In the genomic region with DNA sequence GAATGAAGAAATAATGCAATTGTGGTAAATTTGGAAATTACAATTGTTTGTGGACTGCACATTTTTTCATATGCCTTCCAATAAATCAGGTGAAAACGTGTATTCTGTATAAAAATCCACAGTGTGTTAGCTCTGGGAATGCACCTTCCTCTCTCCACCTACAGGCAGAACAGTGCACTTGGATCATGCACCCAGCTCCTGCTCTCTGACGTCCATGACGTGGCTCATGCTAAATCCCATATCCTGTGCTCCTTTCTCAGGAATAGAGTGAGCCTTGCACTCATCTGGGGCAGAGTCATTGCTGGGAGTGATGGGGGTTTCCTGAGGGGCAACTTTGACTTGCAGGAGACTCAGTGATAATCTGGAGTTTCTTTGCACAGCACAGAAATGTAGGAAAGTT, we compare ENCODE assay signal across 18 cellular contexts.
DNase-seq lines count a peak whose midpoint lies in the region; ATAC-seq, FAIRE-seq and TF ChIP-seq lines count a peak whose summit lies in the region.
"Had no signal": no experiment of that assay in that cellular context is flagged by ENCODE, and none has a peak within 500 bp of the region (broad histone marks: within the 10 kb centered on the region; RNA-seq: fewer than 3 reads in every experiment).

No MANE protein-coding gene starts in this region.

- no peak for TF ChIP-seq EP300 in HepG2 (IDR thresholded peaks at IDR 0.05; ENCODE audit: low read depth in 2 of 2, low read length in 2 of 2)
- no peak for TF ChIP-seq EP300 in HepG2 (CRISPR knock-in tag; IDR thresholded peaks at IDR 0.05; ENCODE audit: borderline replicate concordance)
- TF ChIP-seq EP300 in esophagus muscularis mucosa (IDR thresholded peaks at IDR 0.05), result no peak

- TF ChIP-seq POLR2A in HepG2 (IDR thresholded peaks at IDR 0.05; ENCODE audit: insufficient read depth in 1 of 2, low read depth in 2 of 2, low read length in 2 of 2), result no peak
- TF ChIP-seq POLR2A in right lobe of liver (IDR thresholded peaks at IDR 0.05), result no peak
- TF ChIP-seq POLR2A in esophagus muscularis mucosa (IDR thresholded peaks at IDR 0.05; ENCODE audit: low read depth), result no peak

- in situ Hi-C loops in HepG2 (cut with HindIII; ENCODE audit: extremely low pct_ligation_motif_present, low pct_unique_long_range_greater_than_20kb), result no loop called here

- H3K4me1 ChIP-seq in HepG2 (ENCODE audit: insufficient read depth, low read length) (no peaks in the 10 kb centered on the region; the same call in 1 of the 2 replicates), right lobe of liver (no peaks in the 10 kb centered on the region), esophagus muscularis mucosa (no peaks in the 10 kb centered on the region)

- WGBS in HepG2 (ENCODE audit: low lambda C conversion rate), result 0% methylated on average over 3 of the region's 3 CpGs
- WGBS in right lobe of liver (ENCODE audit: insufficient coverage, low coverage, low lambda C conversion rate, missing lambda C conversion rate), result 24% methylated on average over 3 of the region's 3 CpGs
- WGBS in esophagus muscularis mucosa, result 34% methylated on average over 3 of the region's 3 CpGs

- ATAC-seq in HepG2 (peak; percentile 57; the same call in 2 of the 3 replicates), right lobe of liver (no peak), HG03025 (IDR thresholded peaks at IDR 0.05; ENCODE audit: low FRiP score, unreplicated experiment) (no peak)
- no peak for ATAC-seq in activated naive CD4-positive, alpha-beta T cell treated with anti-CD3 and anti-CD28 coated beads, Interleukin-2, amount 50 U/mL, for 72 hours
- ATAC-seq: CD8-positive, alpha-beta T cell; GM23338 had no signal

- no peaks in the 10 kb centered on the region for H3K79me2 ChIP-seq in HepG2 (ENCODE audit: insufficient read depth, low read length)

- no peaks in the 10 kb centered on the region for H3K9me3 ChIP-seq in HepG2 (ENCODE audit: low read length)
- H3K9me3 ChIP-seq in right lobe of liver, result no peaks in the 10 kb centered on the region
- H3K9me3 ChIP-seq in esophagus muscularis mucosa, result no peaks in the 10 kb centered on the region
- H3K9me3 ChIP-seq: BLaER1 treated with 17β-estradiol and CSF1 and Interleukin-3, amounts not matched to agents 10 nM and 100 nM had no signal

- no peaks in the 10 kb centered on the region for H4K20me1 ChIP-seq in HepG2 (ENCODE audit: insufficient read depth, low read length)
- H4K20me1 ChIP-seq: BLaER1 treated with 17β-estradiol and CSF1 and Interleukin-3, amounts not matched to agents 10 nM and 100 nM had no signal

- intact Hi-C loops in HepG2 (cut with micrococcal nuclease; ENCODE audit: unreplicated experiment), result no loop called here
- intact Hi-C loops in right lobe of liver (cut with DNase I), result no loop called here
- intact Hi-C loops in esophagus muscularis mucosa (cut with DNase I), result no loop called here

- no peak overlapping the region for H3K27ac ChIP-seq in HepG2 (ENCODE audit: extremely low read length, insufficient read depth, low read length)
- H3K27ac ChIP-seq in right lobe of liver, result no peak overlapping the region
- H3K27ac ChIP-seq in esophagus muscularis mucosa (replicated peaks in 1 of 4), result no peak overlapping the region
- H3K27ac ChIP-seq: BLaER1 treated with 17β-estradiol and CSF1 and Interleukin-3, amounts not matched to agents 10 nM and 100 nM; HL-60 had no signal

- TF ChIP-seq CTCF in HepG2 (CRISPR knock-in tag; IDR thresholded peaks at IDR 0.05) (no peak), right lobe of liver (IDR thresholded peaks at IDR 0.05) (no peak), esophagus muscularis mucosa (IDR thresholded peaks at IDR 0.05) (no peak)

- CTCF ChIA-PET in HepG2 (lab: Yijun Ruan, JAX; ENCODE audit: low intra/inter-chr PET ratio, low total read pairs), result no interaction called here

- POLR2A ChIA-PET in HepG2 (lab: Yijun Ruan, JAX), result no interaction called here

- no peak for DNase-seq in HepG2 (ENCODE audit: low spot score)
- no peak for DNase-seq in right lobe of liver
- DNase-seq in RKO (ENCODE audit: low spot score), result peak; percentile 10
- peak; percentile 57 for DNase-seq in esophagus muscularis mucosa (ENCODE audit: extremely low spot score)
- no peak for DNase-seq in glomerular visceral epithelial cell (ENCODE audit: extremely low spot score)
- no peak for DNase-seq in activated naive CD4-positive, alpha-beta T cell treated with anti-CD3 and anti-CD28 coated beads, Interleukin-2, amount 50 U/mL, for 72 hours (ENCODE audit: low spot score in 2 of 2)
- DNase-seq: CD8-positive, alpha-beta T cell; DMS 273 treated with DMSO at 0.1 percent for 48 hours; DMS79; GF-D8; HCEC 1CT; IMR-90 had no signal

- H3K36me3 ChIP-seq in HepG2 (replicated peaks in 1 of 2; ENCODE audit: control insufficient read depth in 1 of 2, insufficient read depth in 2 of 2, low read length in 2 of 2) (no peaks in the 10 kb centered on the region), right lobe of liver (no peaks in the 10 kb centered on the region), esophagus muscularis mucosa (no peaks in the 10 kb centered on the region)
- H3K36me3 ChIP-seq: BLaER1 treated with 17β-estradiol and CSF1 and Interleukin-3, amounts not matched to agents 10 nM and 100 nM had no signal

- no TSS peak for BruUV-seq in HepG2 (replicated peaks; lab: Mats Ljungman, UMichigan)

- peaks cover 0 to 16% of the 10 kb centered on the region in 2 experiments; a peak in 2 of 5 replicates for H3K27me3 ChIP-seq in HepG2 (ENCODE audit: control insufficient read depth in 1 of 2, insufficient read depth in 2 of 2, low read length in 2 of 2)
- no peaks in the 10 kb centered on the region for H3K27me3 ChIP-seq in right lobe of liver
- H3K27me3 ChIP-seq in esophagus muscularis mucosa, result peaks cover 0 to 44% (median 2%) of the 10 kb centered on the region in 4 donors
- H3K27me3 ChIP-seq: BLaER1 treated with 17β-estradiol and CSF1 and Interleukin-3, amounts not matched to agents 10 nM and 100 nM had no signal

- no peak overlapping the region for H3K27ac Mint-ChIP-seq in activated naive CD4-positive, alpha-beta T cell treated with anti-CD3 and anti-CD28 coated beads, Interleukin-2, amount 50 U/mL, for 72 hours
- H3K27ac Mint-ChIP-seq: B cell; CD8-positive, alpha-beta T cell; GM23338 had no signal

- no peak for TF ChIP-seq RAD21 in HepG2 (CRISPR knock-in tag; IDR thresholded peaks at IDR 0.05)

- H3K4me3 ChIP-seq in HepG2 (replicated peaks in 1 of 3; ENCODE audit: insufficient read depth in 1 of 3, low read depth in 2 of 3, low read length in 3 of 3), result no peak overlapping the region
- H3K4me3 ChIP-seq in right lobe of liver, result no peak overlapping the region
- H3K4me3 ChIP-seq in esophagus muscularis mucosa, result no peak overlapping the region
- H3K4me3 ChIP-seq: BLaER1 treated with 17β-estradiol and CSF1 and Interleukin-3, amounts not matched to agents 10 nM and 100 nM; GM23338 had no signal

- peak overlapping the region; percentile 5 for H2AFZ ChIP-seq in HepG2 (ENCODE audit: low read length)
- H2AFZ ChIP-seq: GM23338 had no signal

- no peaks in the 10 kb centered on the region for H3K9me3 Mint-ChIP-seq in activated naive CD4-positive, alpha-beta T cell treated with anti-CD3 and anti-CD28 coated beads, Interleukin-2, amount 50 U/mL, for 72 hours
- H3K9me3 Mint-ChIP-seq: CD8-positive, alpha-beta T cell had no signal

- H3K4me2 ChIP-seq in HepG2 (ENCODE audit: low read depth, low read length), result no peak overlapping the region
- H3K4me2 ChIP-seq: BLaER1 treated with 17β-estradiol and CSF1 and Interleukin-3, amounts not matched to agents 10 nM and 100 nM; GM23338 had no signal

- FAIRE-seq in HepG2 (lab: Jason Lieb, UNC), result no peak
- FAIRE-seq: H54 had no signal

- H3K9ac ChIP-seq in HepG2 (ENCODE audit: insufficient read depth, low read depth, low read length), result no peak overlapping the region
- H3K9ac ChIP-seq: BLaER1 treated with 17β-estradiol and CSF1 and Interleukin-3, amounts not matched to agents 10 nM and 100 nM had no signal

- H3K36me3 Mint-ChIP-seq in activated naive CD4-positive, alpha-beta T cell treated with anti-CD3 and anti-CD28 coated beads, Interleukin-2, amount 50 U/mL, for 72 hours, result no peaks in the 10 kb centered on the region
- H3K36me3 Mint-ChIP-seq: CD8-positive, alpha-beta T cell had no signal

TF ChIP-seq in HepG2, 621 proteins besides CTCF, POLR2A, EP300 and RAD21 (continues in another document):
- no peak for TF ChIP-seq KLF12 (CRISPR knock-in tag; IDR thresholded peaks at IDR 0.05; ENCODE audit: borderline replicate concordance)
- TF ChIP-seq FOXK1 (CRISPR knock-in tag; IDR thresholded peaks at IDR 0.05; ENCODE audit: borderline replicate concordance, low read depth), result no peak
- TF ChIP-seq NFYC (CRISPR knock-in tag; IDR thresholded peaks at IDR 0.05), result no peak
- TF ChIP-seq HNRNPUL1 (IDR thresholded peaks at IDR 0.05; ENCODE audit: low read depth, low read length), result no peak
- TF ChIP-seq PCBP1 (IDR thresholded peaks at IDR 0.05; ENCODE audit: borderline replicate concordance, low read depth, low read length), result no peak
- TF ChIP-seq ZNF207 (IDR thresholded peaks at IDR 0.05; ENCODE audit: borderline replicate concordance), result no peak
- no peak for TF ChIP-seq ZC3H13 (CRISPR knock-in tag; IDR thresholded peaks at IDR 0.05)
- TF ChIP-seq SAP130 (CRISPR knock-in tag; IDR thresholded peaks at IDR 0.05; ENCODE audit: low read depth), result no peak
- TF ChIP-seq, protein P1, sequence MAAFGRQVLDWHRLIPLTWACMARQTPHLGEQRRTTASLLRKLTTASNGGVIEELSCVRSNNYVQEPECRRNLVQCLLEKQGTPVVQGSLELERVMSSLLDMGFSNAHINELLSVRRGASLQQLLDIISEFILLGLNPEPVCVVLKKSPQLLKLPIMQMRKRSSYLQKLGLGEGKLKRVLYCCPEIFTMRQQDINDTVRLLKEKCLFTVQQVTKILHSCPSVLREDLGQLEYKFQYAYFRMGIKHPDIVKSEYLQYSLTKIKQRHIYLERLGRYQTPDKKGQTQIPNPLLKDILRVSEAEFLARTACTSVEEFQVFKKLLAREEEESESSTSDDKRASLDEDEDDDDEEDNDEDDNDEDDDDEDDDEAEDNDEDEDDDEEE (CRISPR knock-in tag; IDR thresholded peaks at IDR 0.05), result no peak
- TF ChIP-seq HOXA5 (CRISPR knock-in tag; IDR thresholded peaks at IDR 0.05), result no peak
- TF ChIP-seq ZNF773 (CRISPR knock-in tag; IDR thresholded peaks at IDR 0.05; ENCODE audit: borderline replicate concordance), result no peak
- no peak for TF ChIP-seq POLR2G (IDR thresholded peaks at IDR 0.05; ENCODE audit: low read depth, low read length)
- TF ChIP-seq SMAD1 (CRISPR knock-in tag; IDR thresholded peaks at IDR 0.05; ENCODE audit: borderline replicate concordance, low read depth), result no peak
- no peak for TF ChIP-seq MATR3 (CRISPR knock-in tag; IDR thresholded peaks at IDR 0.05)
- TF ChIP-seq, protein P2, sequence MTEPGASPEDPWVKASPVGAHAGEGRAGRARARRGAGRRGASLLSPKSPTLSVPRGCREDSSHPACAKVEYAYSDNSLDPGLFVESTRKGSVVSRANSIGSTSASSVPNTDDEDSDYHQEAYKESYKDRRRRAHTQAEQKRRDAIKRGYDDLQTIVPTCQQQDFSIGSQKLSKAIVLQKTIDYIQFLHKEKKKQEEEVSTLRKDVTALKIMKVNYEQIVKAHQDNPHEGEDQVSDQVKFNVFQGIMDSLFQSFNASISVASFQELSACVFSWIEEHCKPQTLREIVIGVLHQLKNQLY (CRISPR knock-in tag; IDR thresholded peaks at IDR 0.05), result no peak
- TF ChIP-seq ZNF746 (CRISPR knock-in tag; IDR thresholded peaks at IDR 0.05), result no peak

Comparison
In these comparisons a context has a peak if more than half of its experiments do, and no peak if none do; other contexts are left out.
1. DNase-seq: peak in RKO (single experiment) and esophagus muscularis mucosa (single experiment); none in HepG2 (single experiment), right lobe of liver (0 of 3), glomerular visceral epithelial cell (single experiment) and activated naive CD4-positive, alpha-beta T cell treated with anti-CD3 and anti-CD28 coated beads, Interleukin-2, amount 50 U/mL, for 72 hours (0 of 2).